Comparison of ENCODE assay signal across 23 cellular contexts in the genomic region with DNA sequence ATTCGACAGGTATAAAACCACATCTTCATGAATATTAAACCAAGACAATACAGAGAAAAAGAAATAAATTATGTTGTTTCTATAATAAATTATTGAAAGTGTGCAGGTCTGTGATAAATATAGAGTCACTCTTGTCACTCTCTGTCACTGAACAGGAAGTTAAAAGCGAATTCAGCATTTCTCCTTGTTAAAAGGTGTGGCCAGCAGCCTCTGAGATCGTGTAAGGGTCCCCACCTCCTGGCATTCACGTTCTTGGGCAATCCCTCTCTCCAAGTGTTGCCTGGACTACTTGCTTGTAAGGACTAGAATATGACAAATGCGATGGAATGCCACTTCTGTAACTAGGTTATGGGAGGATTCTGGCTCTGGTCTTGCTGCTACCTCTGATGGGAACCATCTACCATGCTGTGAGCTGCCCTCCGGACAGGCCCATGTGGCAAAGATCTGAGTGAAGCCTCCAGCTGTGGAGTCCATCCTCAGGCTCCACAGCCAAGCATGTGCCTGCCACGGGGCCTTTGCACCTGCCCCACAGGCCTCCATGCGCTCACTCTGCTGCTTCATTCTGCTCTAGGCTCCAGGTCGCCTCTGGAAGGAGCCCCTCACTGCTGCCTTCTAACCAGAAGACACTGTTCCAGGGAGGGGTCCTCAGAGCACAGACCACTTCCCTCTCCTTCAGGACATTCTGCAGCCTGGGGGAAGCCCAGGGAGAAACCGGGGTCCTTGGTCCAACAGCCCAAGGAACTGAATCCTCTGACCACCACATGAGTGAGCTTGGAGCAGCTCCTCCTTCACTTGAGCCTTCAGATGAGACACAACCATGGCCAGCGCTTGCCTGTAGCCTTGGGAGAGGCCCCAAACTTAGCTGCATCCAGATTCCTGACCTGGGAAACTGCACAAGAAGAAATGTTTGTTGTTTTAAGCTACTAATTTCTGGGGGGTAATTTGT.
DNase-seq lines count a peak whose midpoint lies in the region; ATAC-seq and TF ChIP-seq lines count a peak whose summit lies in the region.
"Had no signal": no experiment of that assay in that cellular context is flagged by ENCODE, and none has a peak within 500 bp of the region (broad histone marks: within the 10 kb centered on the region; RNA-seq: fewer than 3 reads in every experiment).

No MANE protein-coding gene starts in this region.

- H3K4me3 ChIP-seq in MM.1S (ENCODE audit: low read length), result no peak overlapping the region
- H3K4me3 ChIP-seq in colonic mucosa, result no peak overlapping the region
- H3K4me3 ChIP-seq in spleen, result no peak overlapping the region
- no peak overlapping the region for H3K4me3 ChIP-seq in A673 (ENCODE audit: low read depth, low read length, poor library complexity, severe bottlenecking)
- H3K4me3 ChIP-seq: heart right ventricle, sigmoid colon had no signal

- H2AFZ ChIP-seq in MM.1S (ENCODE audit: low read length), result peak overlapping the region; percentile 61

- no peaks in the 10 kb centered on the region for H4K20me1 ChIP-seq in MM.1S (ENCODE audit: insufficient read depth, low read length)

- WGBS in spleen, 5 donors, result 73 to 81% (median 76%) methylated on average over 9 to 11 of the region's 11 CpGs

- no peaks in the 10 kb centered on the region for H3K9me2 ChIP-seq in MM.1S (replicated peaks; ENCODE audit: insufficient read depth, low read length)

- no peaks in the 10 kb centered on the region for H3K79me2 ChIP-seq in MM.1S (ENCODE audit: low read length)

- no peaks in the 10 kb centered on the region for H3K9me3 Mint-ChIP-seq in activated T-cell treated with anti-CD3 and anti-CD28 coated beads, Interleukin-2, amount 50 U/mL, for 24 hours
- H3K9me3 Mint-ChIP-seq in activated T-cell treated with anti-CD3 and anti-CD28 coated beads, Interleukin-2, amount 50 U/mL, for 72 hours, result no peaks in the 10 kb centered on the region
- H3K9me3 Mint-ChIP-seq: activated CD4-positive, alpha-beta T cell treated with anti-CD3 and anti-CD28 coated beads, Interleukin-2, amount 10 ng/mL, durations not matched to agents 24 days and 14 days; H9 had no signal

- intact Hi-C loops in colonic mucosa (cut with DNase I), result no loop called here
- intact Hi-C loops in spleen (cut with DNase I; ENCODE audit: low total_unique reads), result no loop called here
- intact Hi-C loops in A673 (cut with micrococcal nuclease; ENCODE audit: unreplicated experiment), result no loop called here

- TF ChIP-seq POLR2A in spleen (IDR thresholded peaks at IDR 0.05), result no peak

- H3K36me3 ChIP-seq in MM.1S (replicated peaks; ENCODE audit: insufficient read depth, low read length), result no peaks in the 10 kb centered on the region
- no peaks in the 10 kb centered on the region for H3K36me3 ChIP-seq in colonic mucosa
- no peaks in the 10 kb centered on the region for H3K36me3 ChIP-seq in spleen
- no peaks in the 10 kb centered on the region for H3K36me3 ChIP-seq in A673 (ENCODE audit: insufficient read depth, low read length, poor library complexity, severe bottlenecking)
- H3K36me3 ChIP-seq: heart right ventricle, sigmoid colon had no signal

- H3K27me3 ChIP-seq in MM.1S (replicated peaks; ENCODE audit: insufficient read depth, low read length) (no peaks in the 10 kb centered on the region), colonic mucosa (no peaks in the 10 kb centered on the region), spleen (replicated peaks in 1 of 7) (peaks cover 0 to 15% (median 0%) of the 10 kb centered on the region in 7 donors), A673 (replicated peaks; ENCODE audit: insufficient read depth, low read depth, low read length, poor library complexity) (no peaks in the 10 kb centered on the region)

- H3K4me1 ChIP-seq in MM.1S (ENCODE audit: low read length) (peaks cover 16% of the 10 kb centered on the region), colonic mucosa (no peaks in the 10 kb centered on the region), spleen (peaks cover 0 to 55% (median 20%) of the 10 kb centered on the region in 6 donors), A673 (ENCODE audit: insufficient read depth, low read length, poor library complexity, severe bottlenecking) (no peaks in the 10 kb centered on the region)
- H3K4me1 ChIP-seq: sigmoid colon had no signal

- no peak for TF ChIP-seq CTCF in MM.1S (IDR thresholded peaks at IDR 0.05; ENCODE audit: low read length)
- TF ChIP-seq CTCF in colonic mucosa (IDR thresholded peaks at IDR 0.05), result no peak
- TF ChIP-seq CTCF in spleen (IDR thresholded peaks at IDR 0.05 in 8 of 11, conservative IDR thresholded peaks at IDR 0.05 in 3 of 11), result no peak
- no peak for TF ChIP-seq CTCF in A673 (conservative IDR thresholded peaks at IDR 0.05; ENCODE audit: low read depth, low read length)

- H3K9ac ChIP-seq in MM.1S (ENCODE audit: low read length), result peak overlapping the region; percentile 31; the same call in 1 of the 2 replicates
- H3K9ac ChIP-seq in colonic mucosa (ENCODE audit: low read depth in 2 of 2, low read length in 2 of 2), result no peak overlapping the region

- POLR2A ChIA-PET in A673 (lab: Charles Lee; ENCODE audit: low non-redundant PET), result no interaction called here

- DNase-seq in activated T-cell treated with anti-CD3 and anti-CD28 coated beads, Interleukin-2, amount 50 U/mL, for 24 hours, result peak; percentile 11
- no peak for DNase-seq in activated T-cell treated with anti-CD3 and anti-CD28 coated beads, Interleukin-2, amount 50 U/mL, for 72 hours
- peak; percentile 64 for DNase-seq in MM.1S
- DNase-seq in colonic mucosa, result peak; percentile 4
- peak; percentile 34 for DNase-seq in spleen
- DNase-seq in occipital lobe (lab: John Stamatoyannopoulos, UW), result no peak
- no peak for DNase-seq in A673 (ENCODE audit: low spot score)
- DNase-seq in UCSD-AML1 (lab: John Stamatoyannopoulos, UW; ENCODE audit: unreplicated experiment), result no peak
- DNase-seq: activated CD4-positive, alpha-beta T cell treated with anti-CD3 and anti-CD28 coated beads, Interleukin-2, amount 10 ng/mL, durations not matched to agents 24 days and 14 days; amniotic stem cell; effector memory CD4-positive, alpha-beta T cell; foreskin melanocyte; heart right ventricle; NCI-H1436 treated with DMSO at 0.1 percent for 48 hours; NCI-H446; NCI-H82; sigmoid colon; stimulated activated CD4-positive, alpha-beta T cell treated with anti-CD3 and anti-CD28 coated beads, Interleukin-15, amount 100 ng/mL, for 24 hours; stimulated activated naive CD4-positive, alpha-beta T cell treated with Interleukin-2 at 50 U/mL for 16 hours had no signal

- H3K27ac ChIP-seq in MM.1S (ENCODE audit: low read length) (peak overlapping the region; percentile 71; the same call in 1 of the 2 replicates), colonic mucosa (no peak overlapping the region), spleen (no peak overlapping the region), A673 (ENCODE audit: low read depth, low read length, poor library complexity, severe bottlenecking) (no peak overlapping the region)
- H3K27ac ChIP-seq: heart right ventricle, sigmoid colon, VCaP had no signal

- H3K9me3 ChIP-seq in MM.1S (replicated peaks; ENCODE audit: insufficient read depth, low read length) (no peaks in the 10 kb centered on the region), colonic mucosa (no peaks in the 10 kb centered on the region), spleen (no peaks in the 10 kb centered on the region), A673 (ENCODE audit: low read depth, low read length, poor library complexity, severe bottlenecking) (no peaks in the 10 kb centered on the region)
- H3K9me3 ChIP-seq: heart right ventricle, sigmoid colon had no signal

- H3K4me2 ChIP-seq in MM.1S (ENCODE audit: low read depth, low read length), result peak overlapping the region; percentile 44; the same call in 1 of the 2 replicates

- no peak overlapping the region for H3K27ac Mint-ChIP-seq in activated T-cell treated with anti-CD3 and anti-CD28 coated beads, Interleukin-2, amount 50 U/mL, for 24 hours
- H3K27ac Mint-ChIP-seq in activated T-cell treated with anti-CD3 and anti-CD28 coated beads, Interleukin-2, amount 50 U/mL, for 72 hours, result no peak overlapping the region
- H3K27ac Mint-ChIP-seq: activated CD4-positive, alpha-beta T cell treated with anti-CD3 and anti-CD28 coated beads, Interleukin-2, amount 10 ng/mL, durations not matched to agents 24 days and 14 days; H9 had no signal

- BruUV-seq in A673 (replicated peaks; lab: Mats Ljungman, UMichigan), result no TSS peak

- H3K4me3 Mint-ChIP-seq in activated T-cell treated with anti-CD3 and anti-CD28 coated beads, Interleukin-2, amount 50 U/mL, for 24 hours, result no peak overlapping the region
- H3K4me3 Mint-ChIP-seq in activated T-cell treated with anti-CD3 and anti-CD28 coated beads, Interleukin-2, amount 50 U/mL, for 72 hours, result no peak overlapping the region
- H3K4me3 Mint-ChIP-seq: activated CD4-positive, alpha-beta T cell treated with anti-CD3 and anti-CD28 coated beads, Interleukin-2, amount 10 ng/mL, durations not matched to agents 24 days and 14 days; H9 had no signal

- H3K36me3 Mint-ChIP-seq in activated T-cell treated with anti-CD3 and anti-CD28 coated beads, Interleukin-2, amount 50 U/mL, for 24 hours (ENCODE audit: low read depth), result no peaks in the 10 kb centered on the region
- no peaks in the 10 kb centered on the region for H3K36me3 Mint-ChIP-seq in activated T-cell treated with anti-CD3 and anti-CD28 coated beads, Interleukin-2, amount 50 U/mL, for 72 hours (ENCODE audit: insufficient read depth in 2 of 2)

- H3F3A ChIP-seq in MM.1S (ENCODE audit: insufficient read depth, low read length), result no peaks in the 10 kb centered on the region

- ATAC-seq in activated T-cell treated with anti-CD3 and anti-CD28 coated beads, Interleukin-2, amount 50 U/mL, for 72 hours (replicated peaks in 1 of 2), result no peak
- ATAC-seq: esophagus mucosa, heart right ventricle, SK-N-SH treated with all-trans-retinoic acid at 6 μM for 48 hours had no signal

- peaks cover 18% of the 10 kb centered on the region for H3K27me3 Mint-ChIP-seq in activated T-cell treated with anti-CD3 and anti-CD28 coated beads, Interleukin-2, amount 50 U/mL, for 24 hours
- H3K27me3 Mint-ChIP-seq in activated T-cell treated with anti-CD3 and anti-CD28 coated beads, Interleukin-2, amount 50 U/mL, for 72 hours (ENCODE audit: low read depth), result peaks cover 7% of the 10 kb centered on the region

- CTCF ChIA-PET in A673 (lab: Charles Lee), result no interaction called here

- H3K4me1 Mint-ChIP-seq in activated T-cell treated with anti-CD3 and anti-CD28 coated beads, Interleukin-2, amount 50 U/mL, for 24 hours (ENCODE audit: low read depth), result peaks cover 5% of the 10 kb centered on the region
- H3K4me1 Mint-ChIP-seq in activated T-cell treated with anti-CD3 and anti-CD28 coated beads, Interleukin-2, amount 50 U/mL, for 72 hours (ENCODE audit: low read depth), result peaks cover 7% of the 10 kb centered on the region

Comparison
In these comparisons a context has a peak if more than half of its experiments do, and no peak if none do; other contexts are left out.
1. DNase-seq: peak in activated T-cell treated with anti-CD3 and anti-CD28 coated beads, Interleukin-2, amount 50 U/mL, for 24 hours (single experiment), MM.1S (single experiment), colonic mucosa (single experiment) and spleen (single experiment); none in activated T-cell treated with anti-CD3 and anti-CD28 coated beads, Interleukin-2, amount 50 U/mL, for 72 hours (0 of 2), occipital lobe (single experiment), A673 (single experiment) and UCSD-AML1 (single experiment).